In genomic region chr11:31826530-31827438, GRCh38 we compare ENCODE assay signal across 1 cellular context.
TF ChIP-seq lines count a peak whose summit lies in the region.

No MANE protein-coding gene starts in this region.

TF ChIP-seq in GM12878, 131 proteins besides CTCF, POLR2A, EP300 and RAD21 (continued from another document):
- 0 out of 2 replicates have a peak, but pooled peaks have one; percentile 28 for TF ChIP-seq EZH2 (IDR thresholded peaks at IDR 0.05; ENCODE audit: borderline replicate concordance, control insufficient read depth, low read depth, low read length)
